In the genomic region with DNA sequence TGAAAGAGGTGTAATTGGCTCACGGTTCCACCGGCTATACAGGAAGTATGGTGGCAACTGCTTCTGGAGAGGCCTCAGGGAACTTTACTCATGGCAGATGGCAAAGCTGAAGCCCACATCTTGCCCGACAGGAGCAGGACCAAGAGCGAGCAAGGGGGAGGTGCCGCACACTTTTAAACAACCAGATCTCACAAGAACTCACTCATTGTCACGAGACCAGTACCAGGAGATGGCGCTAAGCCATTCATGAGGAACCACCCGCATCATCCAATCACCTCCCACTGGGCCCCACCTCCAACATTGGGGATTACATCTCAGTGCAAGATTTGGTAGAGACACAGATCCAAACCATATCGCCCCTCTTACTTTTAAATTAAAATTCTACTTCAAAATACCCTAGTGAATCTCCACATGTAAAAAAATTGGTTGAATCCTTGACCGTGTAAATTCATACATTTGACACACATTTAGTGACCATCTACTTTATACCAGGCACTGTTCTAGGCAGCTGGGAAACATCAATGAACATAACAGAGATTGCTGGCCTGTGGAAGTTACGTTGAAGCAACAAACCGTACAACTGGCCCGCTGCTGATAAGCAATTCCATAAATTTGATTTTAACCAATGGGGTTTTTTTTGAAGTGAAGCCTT, we compare ENCODE assay signal across 1 cellular context.
TF ChIP-seq lines count a peak whose summit lies in the region.

No MANE protein-coding gene starts in this region.

TF ChIP-seq in IMR-90, 13 proteins besides CTCF, POLR2A, EP300 and RAD21 (continued from another document):
- no peak for TF ChIP-seq SMC3 (IDR thresholded peaks at IDR 0.05; ENCODE audit: low read depth, low read length)
